11 cellular contexts compared by ENCODE assay signal in the genomic region with DNA sequence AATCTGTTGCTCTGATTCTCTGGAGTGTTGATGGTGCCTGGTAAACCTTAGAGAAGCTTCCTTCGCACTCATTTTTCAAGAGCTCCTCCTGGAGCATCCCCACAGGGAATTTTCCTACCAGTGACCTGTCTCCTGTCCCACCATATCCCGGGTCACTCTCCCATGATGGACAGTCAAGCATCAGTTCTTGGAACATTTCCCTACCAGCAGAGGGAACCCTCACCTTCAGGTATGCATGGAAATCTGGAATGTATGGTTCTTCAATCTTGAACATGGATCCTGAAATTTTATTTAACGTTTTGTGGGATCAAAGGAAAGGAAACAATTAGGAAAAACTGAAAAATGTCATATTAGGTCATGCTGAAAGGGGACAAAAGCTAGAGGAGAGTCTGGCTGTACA.
A peak's percentile ranks its signal among the peaks of the same experiment; 100 is the strongest.
DNase-seq lines count a peak whose midpoint lies in the region; ATAC-seq and TF ChIP-seq lines count a peak whose summit lies in the region.
"Had no signal": no experiment of that assay in that cellular context is flagged by ENCODE, and none has a peak within 500 bp of the region (broad histone marks: within the 10 kb centered on the region; RNA-seq: fewer than 3 reads in every experiment).

No MANE protein-coding gene starts in this region.

- H3K4me3 Mint-ChIP-seq in activated naive CD4-positive, alpha-beta T cell treated with anti-CD3 and anti-CD28 coated beads, Interleukin-2, amount 10 ng/mL, durations not matched to agents 7 days and 5 days, result no peak overlapping the region
- H3K4me3 Mint-ChIP-seq: activated T-cell treated with anti-CD3 and anti-CD28 coated beads, Interleukin-2, amount 50 U/mL, for 4 hours; T-cell had no signal

- TF ChIP-seq CTCF in BE2C (IDR thresholded peaks at IDR 0.05; ENCODE audit: low read depth, low read length) (peak; percentile 48), Panc1 (IDR thresholded peaks at IDR 0.05) (peak; percentile 72), fibroblast of villous mesenchyme (IDR thresholded peaks at IDR 0.05; ENCODE audit: insufficient read depth, low read depth, low read length) (peak; percentile 27)

- no peaks in the 10 kb centered on the region for H3K9me3 Mint-ChIP-seq in activated naive CD4-positive, alpha-beta T cell treated with anti-CD3 and anti-CD28 coated beads, Interleukin-2, amount 10 ng/mL, durations not matched to agents 7 days and 5 days
- H3K9me3 Mint-ChIP-seq: activated T-cell treated with anti-CD3 and anti-CD28 coated beads, Interleukin-2, amount 50 U/mL, for 4 hours; T-cell had no signal

- no peaks in the 10 kb centered on the region for H3K9me3 ChIP-seq in BE2C
- H3K9me3 ChIP-seq in Panc1 (ENCODE audit: control insufficient read depth, insufficient read depth, low read depth, low read length), result no peaks in the 10 kb centered on the region

- no peaks in the 10 kb centered on the region for H3K36me3 Mint-ChIP-seq in activated naive CD4-positive, alpha-beta T cell treated with anti-CD3 and anti-CD28 coated beads, Interleukin-2, amount 10 ng/mL, durations not matched to agents 7 days and 5 days
- H3K36me3 Mint-ChIP-seq: T-cell had no signal

- in situ Hi-C loops in Panc1 (cut with HindIII; ENCODE audit: low pct_unique_long_range_greater_than_20kb, low sequenced_read_pairs), result no loop called here

- H3K4me1 ChIP-seq in BE2C (no peaks in the 10 kb centered on the region), Panc1 (ENCODE audit: control insufficient read depth, insufficient read depth, low read length) (no peaks in the 10 kb centered on the region)

- no peaks in the 10 kb centered on the region for H3K4me1 Mint-ChIP-seq in activated naive CD4-positive, alpha-beta T cell treated with anti-CD3 and anti-CD28 coated beads, Interleukin-2, amount 10 ng/mL, durations not matched to agents 7 days and 5 days
- H3K4me1 Mint-ChIP-seq: T-cell had no signal

- BruUV-seq in Panc1 (replicated peaks; lab: Mats Ljungman, UMichigan), result no TSS peak

- H3K27ac Mint-ChIP-seq in activated naive CD4-positive, alpha-beta T cell treated with anti-CD3 and anti-CD28 coated beads, Interleukin-2, amount 10 ng/mL, durations not matched to agents 7 days and 5 days, result no peak overlapping the region
- H3K27ac Mint-ChIP-seq: T-cell had no signal

- H3K27me3 ChIP-seq in BE2C, result no peaks in the 10 kb centered on the region
- H3K27me3 ChIP-seq in Panc1 (ENCODE audit: control insufficient read depth, insufficient read depth, low read length), result peaks cover 7% of the 10 kb centered on the region; the same call in 1 of the 2 replicates

- CTCF ChIA-PET in Panc1 (lab: Charles Lee), result no interaction called here
- CTCF ChIA-PET in activated naive CD4-positive, alpha-beta T cell treated with anti-CD3 and anti-CD28 coated beads, Interleukin-2, amount 10 ng/mL, durations not matched to agents 7 days and 5 days (lab: Charles Lee), result no interaction called here

- POLR2A ChIA-PET in Panc1 (lab: Charles Lee), result no interaction called here

- H3K36me3 ChIP-seq in BE2C, result no peaks in the 10 kb centered on the region
- H3K36me3 ChIP-seq in Panc1 (ENCODE audit: control insufficient read depth, insufficient read depth, low read length), result no peaks in the 10 kb centered on the region

- H3K27me3 Mint-ChIP-seq in activated naive CD4-positive, alpha-beta T cell treated with anti-CD3 and anti-CD28 coated beads, Interleukin-2, amount 10 ng/mL, durations not matched to agents 7 days and 5 days, result no peaks in the 10 kb centered on the region

- ATAC-seq in Panc1 (peak; percentile 77; the same call in 1 of the 2 replicates), GM21825 (IDR thresholded peaks at IDR 0.05; ENCODE audit: unreplicated experiment) (no peak), GM19463 (IDR thresholded peaks at IDR 0.05; ENCODE audit: unreplicated experiment) (no peak)
- ATAC-seq: activated T-cell treated with anti-CD3 and anti-CD28 coated beads, Interleukin-2, amount 50 U/mL, for 4 hours; T-cell had no signal

- intact Hi-C loops in Panc1 (cut with micrococcal nuclease; ENCODE audit: unreplicated experiment), result loop anchor here (10.0 kb wide), 1 partner anchor 152 kb away; no protein-coding TSS in a partner anchor

- H3K27ac ChIP-seq in Panc1 (ENCODE audit: low read length), result no peak overlapping the region

- H3K4me3 ChIP-seq in BE2C (ENCODE audit: low read depth, low read length), result no peak overlapping the region
- no peak overlapping the region for H3K4me3 ChIP-seq in Panc1 (ENCODE audit: low read depth in 2 of 2, low read length in 2 of 2)
- no peak overlapping the region for H3K4me3 ChIP-seq in fibroblast of villous mesenchyme (ENCODE audit: low read depth, low read length)

- no peak for DNase-seq in BE2C
- peak; percentile 39 for DNase-seq in H4 (ENCODE audit: low spot score)
- DNase-seq in Panc1 (ENCODE audit: low read depth, low spot score), result no peak
- no peak for DNase-seq in fibroblast of villous mesenchyme (ENCODE audit: low read depth)
- DNase-seq in activated naive CD4-positive, alpha-beta T cell treated with anti-CD3 and anti-CD28 coated beads, Interleukin-2, amount 10 ng/mL, durations not matched to agents 7 days and 5 days, result no peak
- DNase-seq in NCI-H510A treated with DMSO at 0.1 percent for 48 hours (lab: John Stamatoyannopoulos, UW), result no peak
- DNase-seq: activated T-cell treated with anti-CD3 and anti-CD28 coated beads, Interleukin-2, amount 50 U/mL, for 4 hours; NCI-H1694 treated with DMSO at 0.1 percent for 48 hours; T-cell had no signal
